Comparison of ENCODE assay signal across 16 cellular contexts in the genomic region with DNA sequence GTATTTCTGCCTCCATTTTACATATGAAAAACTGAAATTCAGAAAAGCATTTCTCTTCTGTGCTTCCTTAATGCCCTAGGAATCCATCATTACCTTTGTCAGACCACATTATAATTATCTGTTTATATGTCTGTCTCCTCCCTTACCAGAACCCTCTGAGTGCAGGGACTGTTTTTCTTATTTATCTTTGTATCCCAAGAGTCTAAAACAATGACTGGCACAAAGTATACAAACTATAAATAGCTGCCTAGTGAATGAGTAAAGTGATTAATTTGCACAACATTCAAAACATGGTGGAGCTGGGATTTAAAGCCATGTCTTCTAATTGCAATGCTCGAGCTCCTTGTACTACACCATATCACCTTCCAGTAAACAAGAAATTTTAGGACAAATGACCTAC.
"Had no signal": no experiment of that assay in that cellular context is flagged by ENCODE, and none has a peak within 500 bp of the region (broad histone marks: within the 10 kb centered on the region; RNA-seq: fewer than 3 reads in every experiment).

No MANE protein-coding gene starts in this region.

- H3K36me3 ChIP-seq: uterus had no signal

- DNase-seq: activated effector memory CD4-positive, alpha-beta T cell treated with Interleukin-2 at 50 U/mL for 16 hours; amygdala; cerebellar nuclear complex; hippocampal formation; naive thymus-derived CD8-positive, alpha-beta T cell; posterior cingulate gyrus; right cardiac atrium; stimulated activated CD4-positive, alpha-beta T cell treated with anti-CD3 and anti-CD28 coated beads, Interleukin-1b, Interleukin-23, amount 100 ng/mL, for 48 hours; T-helper 17 cell; tibial artery; uterus had no signal

- H3K4me1 ChIP-seq: tibial artery, uterus had no signal

- H3K27ac Mint-ChIP-seq: brain; stimulated activated memory B cell treated with anti-CD40 and anti-IgM and Interleukin-4, amounts not matched to agents 10 μg/mL and 1 μg/mL and 100 μg/mL, for 72 hours; T-helper 17 cell had no signal

- H3K27ac ChIP-seq: neutrophil, tibial artery, uterus had no signal

- H3K9me3 ChIP-seq: neutrophil, tibial artery, uterus had no signal

- ATAC-seq: naive thymus-derived CD8-positive, alpha-beta T cell; stimulated activated memory B cell treated with anti-CD40 and anti-IgM and Interleukin-4, amounts not matched to agents 10 μg/mL and 1 μg/mL and 100 μg/mL, for 72 hours; T-helper 17 cell had no signal

- H3K27me3 ChIP-seq: neutrophil, tibial artery, uterus had no signal

- H3K4me3 Mint-ChIP-seq: activated naive CD4-positive, alpha-beta T cell treated with anti-CD3 and anti-CD28 coated beads, Interleukin-2, amount 50 U/mL, for 24 hours; brain; naive thymus-derived CD8-positive, alpha-beta T cell; stimulated activated memory B cell treated with anti-CD40 and anti-IgM and Interleukin-4, amounts not matched to agents 10 μg/mL and 1 μg/mL and 100 μg/mL, for 72 hours; T-helper 17 cell had no signal

- H3K4me3 ChIP-seq: lung, tibial artery, uterus had no signal

- H3K4me1 Mint-ChIP-seq: brain had no signal

- H3K9me3 Mint-ChIP-seq: activated naive CD4-positive, alpha-beta T cell treated with anti-CD3 and anti-CD28 coated beads, Interleukin-2, amount 50 U/mL, for 24 hours; brain; naive thymus-derived CD8-positive, alpha-beta T cell; stimulated activated memory B cell treated with anti-CD40 and anti-IgM and Interleukin-4, amounts not matched to agents 10 μg/mL and 1 μg/mL and 100 μg/mL, for 72 hours had no signal

- H3K27me3 Mint-ChIP-seq: activated naive CD4-positive, alpha-beta T cell treated with anti-CD3 and anti-CD28 coated beads, Interleukin-2, amount 50 U/mL, for 24 hours; brain; naive thymus-derived CD8-positive, alpha-beta T cell; stimulated activated memory B cell treated with anti-CD40 and anti-IgM and Interleukin-4, amounts not matched to agents 10 μg/mL and 1 μg/mL and 100 μg/mL, for 72 hours; T-helper 17 cell had no signal
